ENCODE assay signal across 24 cellular contexts in the genomic region with DNA sequence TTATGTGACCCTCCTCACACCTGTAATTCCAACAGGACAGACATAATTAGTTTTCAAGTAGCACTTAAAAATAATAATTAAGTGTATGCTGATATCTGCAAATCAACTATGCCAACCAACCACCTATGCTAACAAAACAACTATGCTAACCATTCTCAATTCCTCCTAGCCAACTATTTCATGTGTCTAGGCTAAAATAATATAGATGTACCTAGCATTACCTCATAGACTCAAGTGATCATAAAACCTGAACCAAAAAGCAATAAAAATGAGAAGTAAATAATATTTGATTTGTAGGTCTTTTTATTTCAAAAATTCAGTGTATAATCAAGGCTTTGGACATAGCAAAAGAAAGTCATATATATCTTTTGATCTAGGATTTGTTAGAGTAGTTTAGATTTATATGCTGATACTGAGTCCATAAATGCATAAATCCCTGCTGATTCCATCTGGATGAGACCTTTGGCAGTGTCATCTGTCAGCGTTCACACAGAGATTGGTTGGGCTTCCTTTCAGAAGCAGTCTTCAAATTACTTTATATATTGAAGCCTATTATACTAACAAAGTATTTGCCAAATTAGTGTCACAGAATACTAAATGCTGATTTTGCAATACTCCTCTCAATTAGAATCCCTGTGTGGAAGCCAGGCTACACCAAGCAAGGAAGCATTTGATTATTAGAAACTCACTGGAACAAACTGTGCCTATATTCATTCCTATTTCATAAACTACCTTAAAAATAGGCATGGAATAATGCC.
DNase-seq lines count a peak whose midpoint lies in the region; ATAC-seq and TF ChIP-seq lines count a peak whose summit lies in the region.
"Had no signal": no experiment of that assay in that cellular context is flagged by ENCODE, and none has a peak within 500 bp of the region (broad histone marks: within the 10 kb centered on the region; RNA-seq: fewer than 3 reads in every experiment).

No MANE protein-coding gene starts in this region.

- DNase-seq in NCI-H2227 (lab: John Stamatoyannopoulos, UW; ENCODE audit: unreplicated experiment), result peak; percentile 10
- DNase-seq in NCI-H2227 treated with DMSO at 0.1 percent for 48 hours (lab: John Stamatoyannopoulos, UW), result no peak
- peak; percentile 99 for DNase-seq in LNCaP clone FGC (ENCODE audit: low read depth)
- no peak for DNase-seq in left cardiac atrium
- no peak for DNase-seq in MCF 10A (ENCODE audit: unreplicated experiment)
- DNase-seq: CD8-positive, alpha-beta memory T cell; DMS 273 treated with DMSO at 0.1 percent for 48 hours; DMS79 treated with DMSO at 0.1 percent for 48 hours; GF-D8; Kasumi-1; MG63; NCI-H1694; NCI-H2029 treated with DMSO at 0.1 percent for 48 hours; NCI-H446 treated with DMSO at 0.1 percent for 48 hours; NCI-H526; T-helper 17 cell; T1000 had no signal

- H3K27me3 Mint-ChIP-seq in MCF 10A (ENCODE audit: insufficient read depth, unreplicated experiment), result no peaks in the 10 kb centered on the region

- 0 out of 2 replicates have a peak overlapping the region, but pooled peaks have one; percentile 2 for H3K4me3 ChIP-seq in LNCaP clone FGC (ENCODE audit: low read depth, low read length)
- H3K4me3 ChIP-seq: K562, MG63 had no signal

- CTCF ChIA-PET in MCF 10A (lab: Yijun Ruan, JAX), result no interaction called here

- H3K27ac ChIP-seq in C4-2B (peak overlapping the region; percentile 51; the same call in 1 of the 2 replicates), VCaP (peak overlapping the region; percentile 60)

- H3K9me3 Mint-ChIP-seq in MCF 10A (ENCODE audit: unreplicated experiment), result no peaks in the 10 kb centered on the region

- POLR2A ChIA-PET in MCF 10A (lab: Yijun Ruan, JAX), result no interaction called here

- no peaks in the 10 kb centered on the region for H3K4me1 Mint-ChIP-seq in MCF 10A (ENCODE audit: insufficient read depth, unreplicated experiment)
- H3K4me1 Mint-ChIP-seq: B cell; CD14-positive monocyte; CD8-positive, alpha-beta memory T cell; T-helper 17 cell had no signal

- no peaks in the 10 kb centered on the region for H3K36me3 Mint-ChIP-seq in MCF 10A (ENCODE audit: insufficient read depth, unreplicated experiment)
- H3K36me3 Mint-ChIP-seq: CD14-positive monocyte; CD8-positive, alpha-beta memory T cell had no signal

- ATAC-seq in left cardiac atrium, result no peak
- ATAC-seq: HCT116, K562, SK-N-SH treated with all-trans-retinoic acid at 6 μM for 48 hours, T-helper 17 cell had no signal

- no peak for TF ChIP-seq CTCF in C4-2B (conservative IDR thresholded peaks at IDR 0.05)
- no peak for TF ChIP-seq CTCF in LNCaP clone FGC (IDR thresholded peaks at IDR 0.05; ENCODE audit: control insufficient read depth, extremely low read depth, insufficient read depth)
- no peak for TF ChIP-seq CTCF in VCaP (conservative IDR thresholded peaks at IDR 0.05)
- no peak for TF ChIP-seq CTCF in MCF 10A (IDR thresholded peaks at IDR 0.05; ENCODE audit: unreplicated experiment)

- H3K4me3 Mint-ChIP-seq in MCF 10A (ENCODE audit: unreplicated experiment), result no peak overlapping the region
- H3K4me3 Mint-ChIP-seq: B cell; CD14-positive monocyte; CD8-positive, alpha-beta memory T cell; T-helper 17 cell had no signal

- no TSS peak for BruUV-seq in MCF 10A (replicated peaks; lab: Mats Ljungman, UMichigan)

- H3K27ac Mint-ChIP-seq in MCF 10A (ENCODE audit: low read depth, unreplicated experiment), result no peak overlapping the region
- H3K27ac Mint-ChIP-seq: B cell; CD14-positive monocyte; CD8-positive, alpha-beta memory T cell; T-helper 17 cell had no signal

- intact Hi-C loops in left cardiac atrium (cut with DNase I), result no loop called here
- intact Hi-C loops in MCF 10A (cut with micrococcal nuclease), result no loop called here

Comparison
In these comparisons a context has a peak if more than half of its experiments do, and no peak if none do; other contexts are left out.
1. DNase-seq: peak in NCI-H2227 (single experiment) and LNCaP clone FGC (single experiment); none in NCI-H2227 treated with DMSO at 0.1 percent for 48 hours (single experiment), left cardiac atrium (single experiment) and MCF 10A (single experiment).